7 cellular contexts compared by ENCODE assay signal in the genomic region with DNA sequence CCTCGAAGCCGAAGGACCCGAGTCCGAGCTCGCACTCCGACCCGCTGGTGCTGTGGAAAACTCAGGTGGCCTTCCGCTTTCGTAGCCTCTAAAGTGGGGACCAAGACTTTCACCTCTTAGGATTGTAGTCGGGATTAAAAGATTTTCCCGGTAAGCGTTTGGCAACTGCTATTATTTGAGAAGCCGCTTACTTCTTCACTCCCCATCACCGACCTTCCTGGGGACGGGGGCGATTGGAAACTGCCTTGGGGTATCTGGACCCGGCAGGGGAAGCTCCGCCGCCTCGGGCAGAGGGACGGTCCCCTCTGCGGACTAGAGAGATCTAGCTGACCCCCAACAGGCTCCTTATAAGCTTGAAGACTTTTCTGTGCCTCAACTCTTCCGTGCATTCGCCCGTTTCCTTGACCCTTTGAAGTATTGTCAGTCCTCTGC. TPM values are rescaled to one million over a fixed set of nuclear protein-coding genes. Genes with fewer than 3 reads are reported as not detected.
DNase-seq lines count a peak whose midpoint lies in the region; ATAC-seq and TF ChIP-seq lines count a peak whose summit lies in the region.

No MANE protein-coding gene starts in this region.

- H3K27ac ChIP-seq in VCaP = peak overlapping the region; percentile 82
- H3K27ac ChIP-seq in foreskin keratinocyte = peak overlapping the region; percentile 10

- TF ChIP-seq CTCF in VCaP (conservative IDR thresholded peaks at IDR 0.05) (no peak), foreskin keratinocyte (conservative IDR thresholded peaks at IDR 0.05) (no peak)

- H3K4me3 ChIP-seq in skeletal muscle satellite cell (ENCODE audit: low read length) = peak overlapping the region; percentile 97

- peaks cover 3% of the 10 kb centered on the region for H3K36me3 ChIP-seq in skeletal muscle satellite cell (ENCODE audit: insufficient read depth, low read length)

- no peaks in the 10 kb centered on the region for H3K9me3 ChIP-seq in skeletal muscle satellite cell (replicated peaks; ENCODE audit: low read length)

- ATAC-seq in foreskin keratinocyte (no peak), HG02981 (IDR thresholded peaks at IDR 0.05; ENCODE audit: unreplicated experiment) (no peak)

- H3K4me1 ChIP-seq in foreskin keratinocyte = peaks cover 23% of the 10 kb centered on the region
- peaks cover 23% of the 10 kb centered on the region for H3K4me1 ChIP-seq in skeletal muscle satellite cell (ENCODE audit: control insufficient read depth, insufficient read depth, low read length)

- H3K4me2 ChIP-seq in skeletal muscle satellite cell (ENCODE audit: low read length) = peak overlapping the region; percentile 97

- peak overlapping the region; percentile 95 for H3K9ac ChIP-seq in skeletal muscle satellite cell (ENCODE audit: low read depth, low read length)

- DNase-seq in HCEC 1CT (peak; percentile 15), foreskin keratinocyte (no peak), NCI-H1694 (lab: John Stamatoyannopoulos, UW) (no peak), mucosa of gallbladder (ENCODE audit: low spot score) (no peak)

- H3K27me3 ChIP-seq in foreskin keratinocyte (no peaks in the 10 kb centered on the region), skeletal muscle satellite cell (ENCODE audit: control insufficient read depth, insufficient read depth, low read length) (no peaks in the 10 kb centered on the region)

RNA-seq across cellular contexts. Expression of gene TRAFD1, which starts 0.7 kb away (rescaled TPM):
- total RNA-seq in foreskin keratinocyte (19.0 TPM in 2 replicates), mucosa of gallbladder (28.1 TPM)
- polyA plus RNA-seq in foreskin keratinocyte = 14.0 and 16.0 TPM in 2 replicates
- 24.5 and 28.6 TPM in 2 replicates for total RNA-seq in skeletal muscle satellite cell (2012; rRNA removed)

RNA-seq across cellular contexts. Expression of gene NAA25, which starts 17.4 kb away (rescaled TPM):
- total RNA-seq in foreskin keratinocyte (26.7 and 27.9 TPM in 2 replicates), mucosa of gallbladder (15.8 TPM)
- polyA plus RNA-seq in foreskin keratinocyte = 4.1 and 4.9 TPM in 2 replicates
- 27.5 and 30.2 TPM in 2 replicates for total RNA-seq in skeletal muscle satellite cell (2012; rRNA removed)
